ENCODE assay signal across 8 cellular contexts in genomic region chr16:88804552-88805339, GRCh38. TPM values are rescaled to one million over a fixed set of nuclear protein-coding genes. Genes with fewer than 3 reads are reported as not detected.
DNase-seq lines count a peak whose midpoint lies in the region; ATAC-seq and TF ChIP-seq lines count a peak whose summit lies in the region.

No MANE protein-coding gene starts in this region.

- H3K9me3 ChIP-seq in NT2/D1 (ENCODE audit: insufficient read depth, low read length) (no peaks in the 10 kb centered on the region), neural progenitor cell (ENCODE audit: low read depth) (no peaks in the 10 kb centered on the region), aorta (ENCODE audit: control insufficient read depth, low read length) (no peaks in the 10 kb centered on the region)

- H3K27me3 ChIP-seq in NT2/D1 (ENCODE audit: insufficient read depth, insufficient read length) (no peaks in the 10 kb centered on the region), neural progenitor cell (no peaks in the 10 kb centered on the region), aorta (ENCODE audit: control insufficient read depth in 1 of 2, insufficient read depth in 2 of 2, low read length in 1 of 2) (no peaks in the 10 kb centered on the region)

- H3K27ac ChIP-seq in neural progenitor cell (no peak overlapping the region), aorta (ENCODE audit: low read depth in 1 of 2, low read length in 2 of 2) (no peak overlapping the region)

- H3K4me3 Mint-ChIP-seq in activated CD8-positive, alpha-beta memory T cell treated with anti-CD3 and anti-CD28 coated beads, Interleukin-2, amount 10 ng/mL, durations not matched to agents 7 days and 5 days: peak overlapping the region; percentile 82
- H3K4me3 Mint-ChIP-seq in neural progenitor cell: peak overlapping the region; percentile 87

- H3K9ac ChIP-seq in NT2/D1 (ENCODE audit: insufficient read length, low read depth) (peak overlapping the region; percentile 94), neural progenitor cell (peak overlapping the region; percentile 83)

- peak; percentile 20 for ATAC-seq in activated CD8-positive, alpha-beta memory T cell treated with anti-CD3 and anti-CD28 coated beads, Interleukin-2, amount 10 ng/mL, durations not matched to agents 7 days and 5 days
- ATAC-seq in aorta (ENCODE audit: low FRiP score) (no peak), GM18511 (IDR thresholded peaks at IDR 0.05; ENCODE audit: unreplicated experiment) (no peak)

- no peaks in the 10 kb centered on the region for H3K27me3 Mint-ChIP-seq in activated CD8-positive, alpha-beta memory T cell treated with anti-CD3 and anti-CD28 coated beads, Interleukin-2, amount 10 ng/mL, durations not matched to agents 7 days and 5 days
- peaks cover 13% of the 10 kb centered on the region for H3K27me3 Mint-ChIP-seq in neural progenitor cell (ENCODE audit: insufficient read depth, low read depth)

- CTCF ChIA-PET in activated CD8-positive, alpha-beta memory T cell treated with anti-CD3 and anti-CD28 coated beads, Interleukin-2, amount 10 ng/mL, durations not matched to agents 7 days and 5 days (lab: Charles Lee): interaction anchor here (1.0 to 2.5 kb wide), 2 partner anchors 21 to 68 kb away, joined by 5 read pairs; no protein-coding TSS in a partner anchor

- peaks cover 40% of the 10 kb centered on the region for H3K36me3 Mint-ChIP-seq in activated CD8-positive, alpha-beta memory T cell treated with anti-CD3 and anti-CD28 coated beads, Interleukin-2, amount 10 ng/mL, durations not matched to agents 7 days and 5 days
- H3K36me3 Mint-ChIP-seq in neural progenitor cell: peaks cover 4% of the 10 kb centered on the region

- peaks cover 54% of the 10 kb centered on the region for H3F3A ChIP-seq in neural progenitor cell (ENCODE audit: low read depth)

- H3K79me2 ChIP-seq in neural progenitor cell (ENCODE audit: low read depth): peaks cover 35% of the 10 kb centered on the region

- H3K4me2 ChIP-seq in neural progenitor cell: peak overlapping the region; percentile 99

- H2AFZ ChIP-seq in neural progenitor cell (replicated peaks): no peak overlapping the region

- peak overlapping the region; percentile 81 for H3K27ac Mint-ChIP-seq in activated CD8-positive, alpha-beta memory T cell treated with anti-CD3 and anti-CD28 coated beads, Interleukin-2, amount 10 ng/mL, durations not matched to agents 7 days and 5 days
- H3K27ac Mint-ChIP-seq in neural progenitor cell: no peak overlapping the region

- peak; percentile 71 for DNase-seq in activated CD8-positive, alpha-beta memory T cell treated with anti-CD3 and anti-CD28 coated beads, Interleukin-2, amount 10 ng/mL, durations not matched to agents 7 days and 5 days
- DNase-seq in activated CD8-positive, alpha-beta memory T cell treated with anti-CD3 and anti-CD28 coated beads, Interleukin-2, amount 50 U/mL, for 4 hours: no peak
- DNase-seq in NT2/D1 (ENCODE audit: low read depth, low spot score) (no peak), choroid plexus epithelial cell (ENCODE audit: low read depth) (no peak), neural progenitor cell (ENCODE audit: low spot score) (no peak), aorta (no peak), hepatic stellate cell (ENCODE audit: low spot score) (no peak)

- peak overlapping the region; percentile 87 for H3K4me3 ChIP-seq in NT2/D1 (ENCODE audit: insufficient read length, low read depth)
- H3K4me3 ChIP-seq in choroid plexus epithelial cell (ENCODE audit: low read depth, low read length): peak overlapping the region; percentile 71
- H3K4me3 ChIP-seq in neural progenitor cell: peak overlapping the region; percentile 76
- no peak overlapping the region for H3K4me3 ChIP-seq in aorta (ENCODE audit: low read length in 2 of 2)

- no peaks in the 10 kb centered on the region for H3K9me3 Mint-ChIP-seq in activated CD8-positive, alpha-beta memory T cell treated with anti-CD3 and anti-CD28 coated beads, Interleukin-2, amount 10 ng/mL, durations not matched to agents 7 days and 5 days (ENCODE audit: low read depth)
- no peaks in the 10 kb centered on the region for H3K9me3 Mint-ChIP-seq in neural progenitor cell

- H3K4me1 ChIP-seq in NT2/D1 (ENCODE audit: insufficient read depth, insufficient read length): peaks cover 28% of the 10 kb centered on the region
- H3K4me1 ChIP-seq in neural progenitor cell: peaks cover 9% of the 10 kb centered on the region
- H3K4me1 ChIP-seq in aorta (ENCODE audit: control insufficient read depth in 1 of 2, insufficient read depth in 2 of 2, low read length in 2 of 2): no peaks in the 10 kb centered on the region

- TF ChIP-seq CTCF in choroid plexus epithelial cell (conservative IDR thresholded peaks at IDR 0.05; ENCODE audit: low read depth, low read length) (no peak), neural progenitor cell (IDR thresholded peaks at IDR 0.05) (no peak)

- H4K20me1 ChIP-seq in neural progenitor cell (ENCODE audit: low read depth): peaks cover 42% of the 10 kb centered on the region

- intact Hi-C loops in aorta (cut with DNase I): no loop called here

- peaks cover 56% of the 10 kb centered on the region for H3K36me3 ChIP-seq in NT2/D1 (ENCODE audit: insufficient read depth, insufficient read length, low read length)
- no peaks in the 10 kb centered on the region for H3K36me3 ChIP-seq in neural progenitor cell
- H3K36me3 ChIP-seq in aorta (ENCODE audit: control insufficient read depth in 1 of 2, insufficient read depth in 2 of 2, low read length in 1 of 2): no peaks in the 10 kb centered on the region

- peaks cover 46% of the 10 kb centered on the region for H3K4me1 Mint-ChIP-seq in activated CD8-positive, alpha-beta memory T cell treated with anti-CD3 and anti-CD28 coated beads, Interleukin-2, amount 10 ng/mL, durations not matched to agents 7 days and 5 days
- H3K4me1 Mint-ChIP-seq in neural progenitor cell: no peaks in the 10 kb centered on the region

- 21 to 22% methylated on average over 39 of the region's 39 CpGs for WGBS in aorta, 2 donors

RNA-seq across cellular contexts. Expression of gene CDT1, which starts 1.2 kb away (rescaled TPM):
- total RNA-seq in activated CD8-positive, alpha-beta memory T cell treated with anti-CD3 and anti-CD28 coated beads, Interleukin-2, amount 10 ng/mL, durations not matched to agents 7 days and 5 days: 100 to 1,000 TPM; 124 to 191 TPM
- total RNA-seq in neural progenitor cell (ENCODE audit: low replicate concordance): 7.8 and 57.9 TPM in 2 replicates
- 1 to 10 TPM in 1 of 2 donors, under 1 TPM in 1; 0.88 to 1.5 TPM for total RNA-seq in aorta
- polyA plus RNA-seq in aorta: 1 to 10 TPM in 1 of 2 donors, under 1 TPM in 1; 0.05 to 1.0 TPM

RNA-seq across cellular contexts. Expression of gene APRT, which starts 7.0 kb away (rescaled TPM):
- total RNA-seq in activated CD8-positive, alpha-beta memory T cell treated with anti-CD3 and anti-CD28 coated beads, Interleukin-2, amount 10 ng/mL, durations not matched to agents 7 days and 5 days: 100 to 1,000 TPM; 127 to 148 TPM
- total RNA-seq in neural progenitor cell (ENCODE audit: low replicate concordance): 53.4 and 150 TPM in 2 replicates
- 10 to 100 TPM; 60.2 to 61.3 TPM for total RNA-seq in aorta
- 100 to 1,000 TPM in 1 of 2 donors, 10 to 100 TPM in 1; 88.6 to 116 TPM for polyA plus RNA-seq in aorta

RNA-seq across cellular contexts. Expression of gene PIEZO1, which starts 19.7 kb away (rescaled TPM):
- total RNA-seq in activated CD8-positive, alpha-beta memory T cell treated with anti-CD3 and anti-CD28 coated beads, Interleukin-2, amount 10 ng/mL, durations not matched to agents 7 days and 5 days: 100 to 1,000 TPM; 269 to 347 TPM
- total RNA-seq in neural progenitor cell (ENCODE audit: low replicate concordance) (5.5 and 26.9 TPM in 2 replicates), aorta (100 to 1,000 TPM; 101 to 120 TPM)
- 100 to 1,000 TPM in 1 of 2 donors, 10 to 100 TPM in 1; 35.9 to 205 TPM for polyA plus RNA-seq in aorta

RNA-seq across cellular contexts. Expression of gene GALNS, which starts 52.0 kb away (rescaled TPM):
- total RNA-seq in activated CD8-positive, alpha-beta memory T cell treated with anti-CD3 and anti-CD28 coated beads, Interleukin-2, amount 10 ng/mL, durations not matched to agents 7 days and 5 days: 10 to 100 TPM; 30.8 to 38.8 TPM
- total RNA-seq in neural progenitor cell (ENCODE audit: low replicate concordance) (5.0 and 11.6 TPM in 2 replicates), aorta (10 to 100 TPM; 29.5 to 44.1 TPM)
- polyA plus RNA-seq in aorta: 10 to 100 TPM in 1 of 2 donors, 1 to 10 TPM in 1; 9.3 to 28.2 TPM

RNA-seq across cellular contexts. Expression of gene TRAPPC2L, which starts 52.2 kb away (rescaled TPM):
- 10 to 100 TPM; 49.2 to 51.3 TPM for total RNA-seq in activated CD8-positive, alpha-beta memory T cell treated with anti-CD3 and anti-CD28 coated beads, Interleukin-2, amount 10 ng/mL, durations not matched to agents 7 days and 5 days
- total RNA-seq in neural progenitor cell (ENCODE audit: low replicate concordance): 31.8 and 48.5 TPM in 2 replicates
- total RNA-seq in aorta: 10 to 100 TPM; 27.8 to 31.2 TPM
- 10 to 100 TPM; 53.9 to 54.1 TPM for polyA plus RNA-seq in aorta

Comparison
In these comparisons a context has a peak if more than half of its experiments do, and no peak if none do; other contexts are left out.
1. H3K4me3 ChIP-seq: peak in NT2/D1 (single experiment), choroid plexus epithelial cell (single experiment) and neural progenitor cell (single experiment); none in aorta (0 of 2).